8 cellular contexts compared by ENCODE assay signal in the genomic region with DNA sequence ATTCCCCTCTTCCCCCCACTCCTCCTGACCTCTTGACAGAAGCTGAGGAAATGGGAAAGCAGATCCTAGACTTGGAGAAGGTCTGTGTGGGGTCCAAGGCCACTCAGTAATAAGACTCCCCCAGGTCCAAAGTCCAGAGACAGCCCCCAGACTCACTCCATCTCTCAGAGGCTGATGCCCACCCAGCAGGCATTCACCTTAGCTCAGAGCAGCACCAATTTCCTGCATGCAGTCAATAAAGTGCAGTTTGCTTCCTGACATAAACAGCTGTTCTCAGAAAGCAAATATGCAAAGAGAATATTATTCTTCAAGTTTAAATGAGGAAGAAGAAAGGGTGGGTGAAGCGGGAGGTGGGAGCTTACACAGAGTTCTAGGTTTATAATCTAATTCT.
DNase-seq lines count a peak whose midpoint lies in the region; ATAC-seq, FAIRE-seq and TF ChIP-seq lines count a peak whose summit lies in the region.

No MANE protein-coding gene starts in this region.

- BruUV-seq in endothelial cell of umbilical vein (replicated peaks; lab: Mats Ljungman, UMichigan): no TSS peak

- H3K27me3 ChIP-seq in Loucy (ENCODE audit: insufficient read depth, low read length, poor library complexity, severe bottlenecking): no peaks in the 10 kb centered on the region
- H3K27me3 ChIP-seq in endothelial cell of umbilical vein (ENCODE audit: control insufficient read depth in 2 of 2, insufficient read depth in 2 of 2, low read length in 2 of 2): no peaks in the 10 kb centered on the region
- no peaks in the 10 kb centered on the region for H3K27me3 ChIP-seq in small intestine (ENCODE audit: control insufficient read depth in 2 of 2, insufficient read depth in 2 of 2, low read length in 2 of 2)

- H3K4me1 ChIP-seq in Loucy (ENCODE audit: insufficient read depth, low read length, poor library complexity, severe bottlenecking) (peaks cover 30% of the 10 kb centered on the region), endothelial cell of umbilical vein (ENCODE audit: control insufficient read depth, extremely low read depth, insufficient read depth, low read length) (peaks cover 11% of the 10 kb centered on the region), small intestine (ENCODE audit: control insufficient read depth in 2 of 2, insufficient read depth in 1 of 2, low read depth in 1 of 2, low read length in 1 of 2) (peaks cover 18 to 21% of the 10 kb centered on the region in 2 donors)

- ATAC-seq in HG03039 (IDR thresholded peaks at IDR 0.05; ENCODE audit: unreplicated experiment): no peak

- POLR2A ChIA-PET in endothelial cell of umbilical vein (lab: Charles Lee): no interaction called here

- TF ChIP-seq POLR2A in endothelial cell of umbilical vein (IDR thresholded peaks at IDR 0.05; ENCODE audit: low read depth, low read length): no peak

- WGBS in small intestine, 3 donors: 56 to 63% (median 59%) methylated on average over 1 of the region's 1 CpG

- H3K36me3 ChIP-seq in Loucy (ENCODE audit: insufficient read depth, low read length) (no peaks in the 10 kb centered on the region), endothelial cell of umbilical vein (ENCODE audit: control insufficient read depth in 2 of 2, extremely low read depth in 1 of 2, insufficient read depth in 2 of 2, low read length in 2 of 2) (no peaks in the 10 kb centered on the region), small intestine (ENCODE audit: control insufficient read depth in 2 of 2, insufficient read depth in 2 of 2, low read length in 2 of 2) (no peaks in the 10 kb centered on the region)

- no peak for TF ChIP-seq CTCF in Loucy (conservative IDR thresholded peaks at IDR 0.05; ENCODE audit: low read length)
- TF ChIP-seq CTCF in endothelial cell of umbilical vein (IDR thresholded peaks at IDR 0.05; ENCODE audit: extremely low read depth in 1 of 2, insufficient read depth in 1 of 2, low read depth in 1 of 2, low read length in 2 of 2): no peak

- FAIRE-seq in GM19239 (lab: Jason Lieb, UNC) (peak; percentile 74), endothelial cell of umbilical vein (lab: Jason Lieb, UNC) (peak; percentile 33), small intestine (lab: Jason Lieb, UNC) (no peak)

- CTCF ChIA-PET in endothelial cell of umbilical vein (lab: Charles Lee): interaction anchor here (1.0 to 1.7 kb wide), 8 partner anchors 13 to 84 kb away, joined by 3 to 5 read pairs (median 4); partner anchors contain the start of gene RTN4

- no peaks in the 10 kb centered on the region for H3K9me1 ChIP-seq in endothelial cell of umbilical vein (replicated peaks; ENCODE audit: control insufficient read depth, extremely low read depth, insufficient read depth, low read length)

- DNase-seq in GM19239 (ENCODE audit: insufficient read length, low spot score): no peak
- no peak for DNase-seq in endothelial cell of umbilical vein (ENCODE audit: low read depth, low spot score)
- no peak for DNase-seq in small intestine
- DNase-seq in NCI-H2029 (lab: John Stamatoyannopoulos, UW): no peak
- no peak for DNase-seq in NCI-H2171 (lab: John Stamatoyannopoulos, UW)
- DNase-seq in COR-L47 (lab: John Stamatoyannopoulos, UW): no peak

- H3K79me2 ChIP-seq in Loucy (ENCODE audit: insufficient read depth, low read length): no peaks in the 10 kb centered on the region
- H3K79me2 ChIP-seq in endothelial cell of umbilical vein (ENCODE audit: control insufficient read depth, insufficient read depth, low read length): no peaks in the 10 kb centered on the region

- H3K4me3 ChIP-seq in Loucy (ENCODE audit: low read length, poor library complexity, severe bottlenecking) (peak overlapping the region; percentile 54), endothelial cell of umbilical vein (replicated peaks in 1 of 3; ENCODE audit: insufficient read depth in 1 of 3, low read depth in 1 of 3, low read length in 3 of 3) (no peak overlapping the region), small intestine (ENCODE audit: low read depth in 1 of 2, low read length in 2 of 2) (no peak overlapping the region)

- H4K20me1 ChIP-seq in Loucy (ENCODE audit: insufficient read depth, low read length, poor library complexity, severe bottlenecking) (no peaks in the 10 kb centered on the region), endothelial cell of umbilical vein (replicated peaks; ENCODE audit: control insufficient read depth, extremely low read depth, insufficient read depth, low read length) (no peaks in the 10 kb centered on the region)

- H2AFZ ChIP-seq in Loucy (ENCODE audit: low read length): no peak overlapping the region
- H2AFZ ChIP-seq in endothelial cell of umbilical vein (ENCODE audit: low read depth, low read length): no peak overlapping the region

- H3K9me3 ChIP-seq in Loucy (ENCODE audit: insufficient read depth, low read depth, low read length) (no peaks in the 10 kb centered on the region), endothelial cell of umbilical vein (replicated peaks; ENCODE audit: control insufficient read depth, insufficient read depth, low read length) (no peaks in the 10 kb centered on the region), small intestine (ENCODE audit: control insufficient read depth, low read depth) (no peaks in the 10 kb centered on the region)

- H3K4me2 ChIP-seq in Loucy (ENCODE audit: low read depth, low read length, poor library complexity, severe bottlenecking): peak overlapping the region; percentile 63
- H3K4me2 ChIP-seq in endothelial cell of umbilical vein (ENCODE audit: insufficient read depth, low read length): no peak overlapping the region

- intact Hi-C loops in endothelial cell of umbilical vein (cut with micrococcal nuclease): no loop called here

- H3K27ac ChIP-seq in endothelial cell of umbilical vein (ENCODE audit: insufficient read depth, low read depth, low read length) (no peak overlapping the region), small intestine (ENCODE audit: low read depth in 1 of 2, low read length in 1 of 2) (peak overlapping the region; percentile 63 to 80)

- H3F3A ChIP-seq in Loucy (ENCODE audit: low read depth): no peaks in the 10 kb centered on the region

- H3K9me2 ChIP-seq in Loucy (replicated peaks; ENCODE audit: low read depth, low read length): no peaks in the 10 kb centered on the region

- H3K9ac ChIP-seq in Loucy (ENCODE audit: low read depth, low read length, poor library complexity, severe bottlenecking): no peak overlapping the region
- H3K9ac ChIP-seq in endothelial cell of umbilical vein (replicated peaks; ENCODE audit: extremely low read depth, insufficient read depth, low read length): no peak overlapping the region

- dilution Hi-C loops in endothelial cell of umbilical vein (cut with MboI; ENCODE audit: extremely low pct_ligation_motif_present, low sequenced_read_pairs): no loop called here

TF ChIP-seq in endothelial cell of umbilical vein, 7 proteins besides CTCF, POLR2A, EP300 and RAD21:
- no peak for TF ChIP-seq FOS (IDR thresholded peaks at IDR 0.05; ENCODE audit: borderline replicate concordance, insufficient read depth, low read length)
- TF ChIP-seq MYC (IDR thresholded peaks at IDR 0.05; ENCODE audit: low read depth, low read length): no peak
- no peak for TF ChIP-seq JUN (IDR thresholded peaks at IDR 0.05; ENCODE audit: borderline replicate concordance, insufficient read depth, insufficient read length, low read depth)
- TF ChIP-seq GATA2 (IDR thresholded peaks at IDR 0.05; ENCODE audit: insufficient read depth, insufficient read length, low read depth, low read length): no peak
- TF ChIP-seq, protein P1, sequence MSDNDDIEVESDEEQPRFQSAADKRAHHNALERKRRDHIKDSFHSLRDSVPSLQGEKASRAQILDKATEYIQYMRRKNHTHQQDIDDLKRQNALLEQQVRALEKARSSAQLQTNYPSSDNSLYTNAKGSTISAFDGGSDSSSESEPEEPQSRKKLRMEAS (IDR thresholded peaks at IDR 0.05; ENCODE audit: insufficient read depth, insufficient read length): no peak
- TF ChIP-seq POLR2AphosphoS5 (IDR thresholded peaks at IDR 0.05; ENCODE audit: insufficient read depth, low read depth, low read length): no peak
- no peak for TF ChIP-seq EZH2 (IDR thresholded peaks at IDR 0.05; ENCODE audit: borderline replicate concordance, low read depth, low read length, severe bottlenecking)
